In the genomic region with DNA sequence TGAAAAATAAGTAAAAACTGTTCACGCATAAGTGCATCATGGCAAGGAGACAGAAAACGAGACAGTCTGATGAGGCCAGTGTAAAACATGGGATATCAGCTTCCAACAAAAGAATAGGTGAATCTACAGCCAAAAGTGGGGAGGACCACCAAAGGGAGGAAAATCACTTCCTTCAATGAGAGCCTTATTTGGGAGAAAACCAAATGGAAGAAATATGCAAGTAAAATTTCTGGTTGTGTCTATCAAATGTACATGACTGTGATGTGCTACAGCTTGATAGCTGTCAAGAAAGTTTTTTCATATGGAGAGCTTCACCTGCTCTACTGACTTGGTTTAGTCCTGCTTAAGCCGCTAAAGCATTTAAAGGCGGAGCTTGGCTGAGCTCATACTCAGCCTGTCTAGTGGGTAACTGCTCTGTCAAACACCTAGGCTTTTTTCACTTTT, we compare ENCODE assay signal across 13 cellular contexts.
DNase-seq lines count a peak whose midpoint lies in the region; ATAC-seq and TF ChIP-seq lines count a peak whose summit lies in the region.
"Had no signal": no experiment of that assay in that cellular context is flagged by ENCODE, and none has a peak within 500 bp of the region (broad histone marks: within the 10 kb centered on the region; RNA-seq: fewer than 3 reads in every experiment).

No MANE protein-coding gene starts in this region.

- H3K36me3 ChIP-seq in HEK293 (ENCODE audit: control insufficient read depth in 2 of 2, insufficient read depth in 1 of 2, low read length in 2 of 2): no peaks in the 10 kb centered on the region
- H3K36me3 ChIP-seq: ascending aorta, lower lobe of right lung had no signal

- H3K27ac ChIP-seq in HEK293 (ENCODE audit: extremely low read depth, low read depth, low read length): no peak overlapping the region
- H3K27ac ChIP-seq: ascending aorta, lower lobe of right lung had no signal

- TF ChIP-seq CTCF in HEK293 (tag by site-specific recombination; IDR thresholded peaks at IDR 0.05): no peak
- TF ChIP-seq CTCF in endothelial cell (IDR thresholded peaks at IDR 0.05; ENCODE audit: unreplicated experiment): no peak

- peaks cover 4% of the 10 kb centered on the region for H3K27me3 Mint-ChIP-seq in endothelial cell (ENCODE audit: unreplicated experiment)
- no peaks in the 10 kb centered on the region for H3K27me3 Mint-ChIP-seq in stimulated activated naive CD8-positive, alpha-beta T cell treated with anti-CD3 and anti-CD28 coated beads, Interleukin-15, amount 100 ng/mL, for 72 hours

- DNase-seq in NCI-H524 treated with DMSO at 0.1 percent for 48 hours (lab: John Stamatoyannopoulos, UW) (peak; percentile 44), endothelial cell (ENCODE audit: low spot score) (peak; percentile 3), retina (peak; percentile 76)
- DNase-seq in stimulated activated naive CD8-positive, alpha-beta T cell treated with anti-CD3 and anti-CD28 coated beads, Interleukin-15, amount 100 ng/mL, for 72 hours: no peak
- DNase-seq in activated naive CD4-positive, alpha-beta T cell treated with anti-CD3 and anti-CD28 coated beads, Interleukin-2, amount 50 U/mL, for 16 hours: no peak
- DNase-seq in activated naive CD4-positive, alpha-beta T cell (lab: John Stamatoyannopoulos, UW): no peak
- DNase-seq: activated CD8-positive, alpha-beta memory T cell treated with anti-CD3 and anti-CD28 coated beads, Interleukin-2, amount 50 U/mL, for 4 hours; DMS53; lower lobe of right lung; NCI-H2081 treated with DMSO at 0.1 percent for 48 hours had no signal

- H3K27ac Mint-ChIP-seq in endothelial cell (ENCODE audit: unreplicated experiment): peak overlapping the region; percentile 76
- no peak overlapping the region for H3K27ac Mint-ChIP-seq in stimulated activated naive CD8-positive, alpha-beta T cell treated with anti-CD3 and anti-CD28 coated beads, Interleukin-15, amount 100 ng/mL, for 72 hours
- H3K27ac Mint-ChIP-seq: stimulated activated effector memory CD8-positive, alpha-beta T cell treated with anti-CD3 and anti-CD28 coated beads, Interleukin-12 subunit alpha, Interleukin-12 subunit beta, amount 100 ng/mL, for 72 hours had no signal

- CTCF ChIA-PET in HEK293 (lab: Yijun Ruan, JAX): interaction anchor here (0.7 to 1.3 kb wide), 2 partner anchors 42 to 226 kb away, joined by 3 to 4 read pairs; a partner anchor contains a TSS

- no peak for ATAC-seq in stimulated activated naive CD8-positive, alpha-beta T cell treated with anti-CD3 and anti-CD28 coated beads, Interleukin-15, amount 100 ng/mL, for 72 hours
- ATAC-seq: stimulated activated effector memory CD8-positive, alpha-beta T cell treated with anti-CD3 and anti-CD28 coated beads, Interleukin-12 subunit alpha, Interleukin-12 subunit beta, amount 100 ng/mL, for 72 hours had no signal

- no peaks in the 10 kb centered on the region for H3K36me3 Mint-ChIP-seq in endothelial cell (ENCODE audit: low read depth, unreplicated experiment)
- H3K36me3 Mint-ChIP-seq: stimulated activated effector memory CD8-positive, alpha-beta T cell treated with anti-CD3 and anti-CD28 coated beads, Interleukin-12 subunit alpha, Interleukin-12 subunit beta, amount 100 ng/mL, for 72 hours had no signal

- H3K9me3 ChIP-seq in HEK293 (ENCODE audit: control insufficient read depth, insufficient read depth, low read depth, low read length): no peaks in the 10 kb centered on the region
- H3K9me3 ChIP-seq: ascending aorta, lower lobe of right lung had no signal

- H3K4me3 Mint-ChIP-seq in endothelial cell (ENCODE audit: unreplicated experiment): peak overlapping the region; percentile 57
- H3K4me3 Mint-ChIP-seq in stimulated activated naive CD8-positive, alpha-beta T cell treated with anti-CD3 and anti-CD28 coated beads, Interleukin-15, amount 100 ng/mL, for 72 hours: no peak overlapping the region
- H3K4me3 Mint-ChIP-seq: stimulated activated effector memory CD8-positive, alpha-beta T cell treated with anti-CD3 and anti-CD28 coated beads, Interleukin-12 subunit alpha, Interleukin-12 subunit beta, amount 100 ng/mL, for 72 hours had no signal

- no peak overlapping the region for H3K4me3 ChIP-seq in HEK293 (ENCODE audit: low read depth, low read length)
- H3K4me3 ChIP-seq: ascending aorta, lower lobe of right lung had no signal

- peaks cover 6% of the 10 kb centered on the region for H3K4me1 Mint-ChIP-seq in endothelial cell (ENCODE audit: unreplicated experiment)
- no peaks in the 10 kb centered on the region for H3K4me1 Mint-ChIP-seq in stimulated activated naive CD8-positive, alpha-beta T cell treated with anti-CD3 and anti-CD28 coated beads, Interleukin-15, amount 100 ng/mL, for 72 hours
- H3K4me1 Mint-ChIP-seq: stimulated activated effector memory CD8-positive, alpha-beta T cell treated with anti-CD3 and anti-CD28 coated beads, Interleukin-12 subunit alpha, Interleukin-12 subunit beta, amount 100 ng/mL, for 72 hours had no signal

- H3K9me3 Mint-ChIP-seq in endothelial cell (ENCODE audit: unreplicated experiment): no peaks in the 10 kb centered on the region
- no peaks in the 10 kb centered on the region for H3K9me3 Mint-ChIP-seq in stimulated activated naive CD8-positive, alpha-beta T cell treated with anti-CD3 and anti-CD28 coated beads, Interleukin-15, amount 100 ng/mL, for 72 hours
- H3K9me3 Mint-ChIP-seq: stimulated activated effector memory CD8-positive, alpha-beta T cell treated with anti-CD3 and anti-CD28 coated beads, Interleukin-12 subunit alpha, Interleukin-12 subunit beta, amount 100 ng/mL, for 72 hours had no signal

- POLR2A ChIA-PET in HEK293 (lab: Yijun Ruan, JAX): no interaction called here

- H3K4me1 ChIP-seq in HEK293 (ENCODE audit: control insufficient read depth, insufficient read depth, low read length): no peaks in the 10 kb centered on the region
- H3K4me1 ChIP-seq: ascending aorta, lower lobe of right lung had no signal

TF ChIP-seq in HEK293, 187 proteins besides CTCF, POLR2A, EP300 and RAD21 (continues in another document):
- TF ChIP-seq ZNF521 (tag by site-specific recombination; IDR thresholded peaks at IDR 0.05) (no peak), ZBTB8A (tag by site-specific recombination; IDR thresholded peaks at IDR 0.05) (peak; percentile 25; the same call in 1 of the 2 replicates), ZNF274 (IDR thresholded peaks at IDR 0.05; ENCODE audit: low read length) (no peak), ZNF274 (tag by site-specific recombination; IDR thresholded peaks at IDR 0.05; ENCODE audit: borderline replicate concordance) (no peak), ZNF660 (tag by site-specific recombination; IDR thresholded peaks at IDR 0.05) (peak; percentile 74; the same call in 1 of the 2 replicates)
- TF ChIP-seq, protein P1, sequence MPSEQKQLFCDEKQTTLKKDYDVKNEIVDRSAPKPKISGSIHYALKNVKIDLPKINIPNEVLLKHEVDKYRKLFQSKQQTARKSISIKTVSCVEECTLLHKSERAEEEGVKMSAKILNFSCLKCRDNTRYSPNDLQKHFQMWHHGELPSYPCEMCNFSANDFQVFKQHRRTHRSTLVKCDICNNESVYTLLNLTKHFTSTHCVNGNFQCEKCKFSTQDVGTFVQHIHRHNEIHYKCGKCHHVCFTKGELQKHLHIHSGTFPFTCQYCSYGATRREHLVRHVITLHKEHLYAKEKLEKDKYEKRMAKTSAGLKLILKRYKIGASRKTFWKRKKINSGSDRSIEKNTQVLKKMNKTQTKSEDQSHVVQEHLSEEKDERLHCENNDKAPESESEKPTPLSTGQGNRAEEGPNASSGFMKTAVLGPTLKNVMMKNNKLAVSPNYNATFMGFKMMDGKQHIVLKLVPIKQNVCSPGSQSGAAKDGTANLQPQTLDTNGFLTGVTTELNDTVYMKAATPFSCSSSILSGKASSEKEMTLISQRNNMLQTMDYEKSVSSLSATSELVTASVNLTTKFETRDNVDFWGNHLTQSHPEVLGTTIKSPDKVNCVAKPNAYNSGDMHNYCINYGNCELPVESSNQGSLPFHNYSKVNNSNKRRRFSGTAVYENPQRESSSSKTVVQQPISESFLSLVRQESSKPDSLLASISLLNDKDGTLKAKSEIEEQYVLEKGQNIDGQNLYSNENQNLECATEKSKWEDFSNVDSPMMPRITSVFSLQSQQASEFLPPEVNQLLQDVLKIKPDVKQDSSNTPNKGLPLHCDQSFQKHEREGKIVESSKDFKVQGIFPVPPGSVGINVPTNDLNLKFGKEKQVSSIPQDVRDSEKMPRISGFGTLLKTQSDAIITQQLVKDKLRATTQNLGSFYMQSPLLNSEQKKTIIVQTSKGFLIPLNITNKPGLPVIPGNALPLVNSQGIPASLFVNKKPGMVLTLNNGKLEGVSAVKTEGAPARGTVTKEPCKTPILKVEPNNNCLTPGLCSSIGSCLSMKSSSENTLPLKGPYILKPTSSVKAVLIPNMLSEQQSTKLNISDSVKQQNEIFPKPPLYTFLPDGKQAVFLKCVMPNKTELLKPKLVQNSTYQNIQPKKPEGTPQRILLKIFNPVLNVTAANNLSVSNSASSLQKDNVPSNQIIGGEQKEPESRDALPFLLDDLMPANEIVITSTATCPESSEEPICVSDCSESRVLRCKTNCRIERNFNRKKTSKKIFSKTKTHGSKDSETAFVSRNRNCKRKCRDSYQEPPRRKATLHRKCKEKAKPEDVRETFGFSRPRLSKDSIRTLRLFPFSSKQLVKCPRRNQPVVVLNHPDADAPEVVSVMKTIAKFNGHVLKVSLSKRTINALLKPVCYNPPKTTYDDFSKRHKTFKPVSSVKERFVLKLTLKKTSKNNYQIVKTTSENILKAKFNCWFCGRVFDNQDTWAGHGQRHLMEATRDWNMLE (tag by site-specific recombination; conservative IDR thresholded peaks at IDR 0.05; ENCODE audit: low read depth): peak; percentile 22; the same call in 1 of the 2 replicates
- TF ChIP-seq, protein P2, sequence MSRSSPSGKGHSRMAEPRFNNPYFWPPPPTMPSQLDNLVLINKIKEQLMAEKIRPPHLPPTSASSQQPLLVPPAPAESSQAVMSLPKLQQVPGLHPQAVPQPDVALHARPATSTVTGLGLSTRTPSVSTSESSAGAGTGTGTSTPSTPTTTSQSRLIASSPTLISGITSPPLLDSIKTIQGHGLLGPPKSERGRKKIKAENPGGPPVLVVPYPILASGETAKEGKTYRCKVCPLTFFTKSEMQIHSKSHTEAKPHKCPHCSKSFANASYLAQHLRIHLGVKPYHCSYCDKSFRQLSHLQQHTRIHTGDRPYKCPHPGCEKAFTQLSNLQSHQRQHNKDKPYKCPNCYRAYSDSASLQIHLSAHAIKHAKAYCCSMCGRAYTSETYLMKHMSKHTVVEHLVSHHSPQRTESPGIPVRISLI (tag by site-specific recombination; IDR thresholded peaks at IDR 0.05): peak; percentile 75; the same call in 1 of the 2 replicates

Comparison
In these comparisons a context has a peak if more than half of its experiments do, and no peak if none do; other contexts are left out.
1. DNase-seq: peak in NCI-H524 treated with DMSO at 0.1 percent for 48 hours (single experiment), endothelial cell (single experiment) and retina (single experiment); none in stimulated activated naive CD8-positive, alpha-beta T cell treated with anti-CD3 and anti-CD28 coated beads, Interleukin-15, amount 100 ng/mL, for 72 hours (0 of 2), activated naive CD4-positive, alpha-beta T cell treated with anti-CD3 and anti-CD28 coated beads, Interleukin-2, amount 50 U/mL, for 16 hours (single experiment) and activated naive CD4-positive, alpha-beta T cell (0 of 4).